In genomic region chr6:111573118-111573883, GRCh38 we compare ENCODE assay signal across 1 cellular context.
TF ChIP-seq lines count a peak whose summit lies in the region.

No MANE protein-coding gene starts in this region.

TF ChIP-seq in K562, 482 proteins besides CTCF, POLR2A, EP300 and RAD21 (continued from another document):
- TF ChIP-seq, protein P1, sequence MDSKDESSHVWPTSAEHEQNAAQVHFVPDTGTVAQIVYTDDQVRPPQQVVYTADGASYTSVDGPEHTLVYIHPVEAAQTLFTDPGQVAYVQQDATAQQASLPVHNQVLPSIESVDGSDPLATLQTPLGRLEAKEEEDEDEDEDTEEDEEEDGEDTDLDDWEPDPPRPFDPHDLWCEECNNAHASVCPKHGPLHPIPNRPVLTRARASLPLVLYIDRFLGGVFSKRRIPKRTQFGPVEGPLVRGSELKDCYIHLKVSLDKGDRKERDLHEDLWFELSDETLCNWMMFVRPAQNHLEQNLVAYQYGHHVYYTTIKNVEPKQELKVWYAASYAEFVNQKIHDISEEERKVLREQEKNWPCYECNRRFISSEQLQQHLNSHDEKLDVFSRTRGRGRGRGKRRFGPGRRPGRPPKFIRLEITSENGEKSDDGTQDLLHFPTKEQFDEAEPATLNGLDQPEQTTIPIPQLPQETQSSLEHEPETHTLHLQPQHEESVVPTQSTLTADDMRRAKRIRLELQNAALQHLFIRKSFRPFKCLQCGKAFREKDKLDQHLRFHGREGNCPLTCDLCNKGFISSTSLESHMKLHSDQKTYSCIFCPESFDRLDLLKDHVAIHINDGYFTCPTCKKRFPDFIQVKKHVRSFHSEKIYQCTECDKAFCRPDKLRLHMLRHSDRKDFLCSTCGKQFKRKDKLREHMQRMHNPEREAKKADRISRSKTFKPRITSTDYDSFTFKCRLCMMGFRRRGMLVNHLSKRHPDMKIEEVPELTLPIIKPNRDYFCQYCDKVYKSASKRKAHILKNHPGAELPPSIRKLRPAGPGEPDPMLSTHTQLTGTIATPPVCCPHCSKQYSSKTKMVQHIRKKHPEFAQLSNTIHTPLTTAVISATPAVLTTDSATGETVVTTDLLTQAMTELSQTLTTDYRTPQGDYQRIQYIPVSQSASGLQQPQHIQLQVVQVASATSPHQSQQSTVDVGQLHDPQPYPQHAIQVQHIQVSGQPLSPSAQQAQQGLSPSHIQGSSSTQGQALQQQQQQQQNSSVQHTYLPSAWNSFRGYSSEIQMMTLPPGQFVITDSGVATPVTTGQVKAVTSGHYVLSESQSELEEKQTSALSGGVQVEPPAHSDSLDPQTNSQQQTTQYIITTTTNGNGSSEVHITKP (IDR thresholded peaks at IDR 0.05; ENCODE audit: partially characterized antibody), result no peak
- no peak for TF ChIP-seq NCOA1 (IDR thresholded peaks at IDR 0.05; ENCODE audit: low read depth)
